ENCODE assay signal across 1 cellular context in genomic region chr7:55179897-55180682, GRCh38.
TF ChIP-seq lines count a peak whose summit lies in the region.

No MANE protein-coding gene starts in this region.

TF ChIP-seq in HepG2, 621 proteins besides CTCF, POLR2A, EP300 and RAD21 (continued from another document):
- TF ChIP-seq ZNF639 (CRISPR knock-in tag; conservative IDR thresholded peaks at IDR 0.05) (no peak), KDM6A (CRISPR knock-in tag; IDR thresholded peaks at IDR 0.05; ENCODE audit: low read depth) (no peak), ZNF776 (CRISPR knock-in tag; IDR thresholded peaks at IDR 0.05) (no peak), POLR2G (IDR thresholded peaks at IDR 0.05; ENCODE audit: low read depth, low read length) (peak; percentile 55; the same call in 1 of the 2 replicates), ZNF503 (CRISPR knock-in tag; IDR thresholded peaks at IDR 0.05) (no peak), HDAC1 (CRISPR knock-in tag; IDR thresholded peaks at IDR 0.05) (peak; percentile 10; the same call in 1 of the 2 replicates), SUZ12 (IDR thresholded peaks at IDR 0.05; ENCODE audit: low read depth, low read length) (no peak), ZBTB34 (CRISPR knock-in tag; IDR thresholded peaks at IDR 0.05) (no peak), RBFOX2 (IDR thresholded peaks at IDR 0.05; ENCODE audit: low read depth, low read length) (peak; percentile 69), ZMAT3 (CRISPR knock-in tag; conservative IDR thresholded peaks at IDR 0.05) (0 out of 2 replicates have a peak, but pooled peaks have one; percentile 22), ZNF44 (CRISPR knock-in tag; IDR thresholded peaks at IDR 0.05) (no peak), ZNF232 (CRISPR knock-in tag; IDR thresholded peaks at IDR 0.05; ENCODE audit: borderline replicate concordance) (0 out of 2 replicates have a peak, but pooled peaks have one; percentile 23), ZFP36L1 (CRISPR knock-in tag; IDR thresholded peaks at IDR 0.05) (no peak)
